Comparison of ENCODE assay signal across 9 cellular contexts in genomic region chrX:3939967-3940610, GRCh38.
DNase-seq lines count a peak whose midpoint lies in the region; ATAC-seq, FAIRE-seq and TF ChIP-seq lines count a peak whose summit lies in the region.
"Had no signal": no experiment of that assay in that cellular context is flagged by ENCODE, and none has a peak within 500 bp of the region (broad histone marks: within the 10 kb centered on the region; RNA-seq: fewer than 3 reads in every experiment).

No MANE protein-coding gene starts in this region.

- H3K4me1 ChIP-seq in H1 (replicated peaks in 1 of 4; ENCODE audit: control insufficient read depth in 3 of 4, insufficient read depth in 4 of 4, low read length in 3 of 4) (no peaks in the 10 kb centered on the region), smooth muscle cell (ENCODE audit: low read depth) (no peaks in the 10 kb centered on the region), Peyer's patch (no peaks in the 10 kb centered on the region)
- H3K4me1 ChIP-seq: lower lobe of right lung had no signal

- no peak overlapping the region for H3K56ac ChIP-seq in H1 (replicated peaks; ENCODE audit: insufficient read length, low read depth, low read length)

- TF ChIP-seq CTCF in H1 (IDR thresholded peaks at IDR 0.05; ENCODE audit: control extremely low read depth in 1 of 3, insufficient read depth in 1 of 3, low read depth in 1 of 3, low read length in 3 of 3) (peak in 1 of 3 experiments; percentile 20; a peak in 1 of 4 replicates), smooth muscle cell (IDR thresholded peaks at IDR 0.05; ENCODE audit: borderline replicate concordance, insufficient read depth, poor library complexity, severe bottlenecking) (peak; percentile 67), Peyer's patch (IDR thresholded peaks at IDR 0.05) (no peak)

- no peak overlapping the region for H3K4ac ChIP-seq in H1 (replicated peaks; ENCODE audit: insufficient read length, low read depth, low read length)

- no peak overlapping the region for H3K9ac ChIP-seq in H1 (replicated peaks in 1 of 4; ENCODE audit: extremely low read depth in 1 of 4, low read depth in 3 of 4, low read length in 3 of 4)
- no peak overlapping the region for H3K9ac ChIP-seq in smooth muscle cell (ENCODE audit: low read depth)

- no peak for TF ChIP-seq EP300 in H1 (IDR thresholded peaks at IDR 0.05; ENCODE audit: borderline replicate concordance in 1 of 2, low read depth in 2 of 2, low read length in 2 of 2)

- WGBS in H1 (ENCODE audit: extremely low coverage in 1 of 2, insufficient coverage in 1 of 2, insufficient read length in 1 of 2, insufficient replicate concordance in 2 of 2, low coverage in 1 of 2, low lambda C conversion rate in 2 of 2, missing lambda C conversion rate in 1 of 2), 2 experiments = 25% methylated on average over 4 of the region's 4 CpGs; no CpG with 5 or more reads in 1 of the 2 experiments
- WGBS in smooth muscle cell (ENCODE audit: low lambda C conversion rate) = 26% methylated on average over 4 of the region's 4 CpGs

- no peak overlapping the region for H4K5ac ChIP-seq in H1 (ENCODE audit: insufficient read length, low read depth, low read length)

- H2AFZ ChIP-seq in H1 (ENCODE audit: low read length) = no peak overlapping the region
- H2AFZ ChIP-seq in smooth muscle cell (ENCODE audit: low read depth) = no peak overlapping the region

- H3K23ac ChIP-seq in H1 (ENCODE audit: insufficient read length) = no peak overlapping the region

- no peak overlapping the region for H2BK5ac ChIP-seq in H1 (ENCODE audit: low read depth, low read length)

- no peak overlapping the region for H2BK15ac ChIP-seq in H1 (ENCODE audit: low read length)

- no peaks in the 10 kb centered on the region for H3K36me3 ChIP-seq in H1 (ENCODE audit: control insufficient read depth in 2 of 4, insufficient read depth in 4 of 4, low read length in 3 of 4)
- no peaks in the 10 kb centered on the region for H3K36me3 ChIP-seq in smooth muscle cell (ENCODE audit: low read depth)
- no peaks in the 10 kb centered on the region for H3K36me3 ChIP-seq in Peyer's patch
- H3K36me3 ChIP-seq: lower lobe of right lung had no signal

- H2BK120ac ChIP-seq in H1 (replicated peaks; ENCODE audit: low read depth, low read length) = no peak overlapping the region

- H2BK20ac ChIP-seq in H1 (ENCODE audit: low read length) = no peak overlapping the region

- no peak overlapping the region for H4K91ac ChIP-seq in H1 (replicated peaks; ENCODE audit: insufficient read length, low read length)

- no peaks in the 10 kb centered on the region for H3K79me2 ChIP-seq in H1 (ENCODE audit: control insufficient read depth in 1 of 2, insufficient read depth in 2 of 2, low read length in 2 of 2)
- H3K79me2 ChIP-seq in smooth muscle cell (ENCODE audit: low read depth) = no peaks in the 10 kb centered on the region

- no peak overlapping the region for H3K4me2 ChIP-seq in H1 (ENCODE audit: insufficient read depth in 1 of 2, low read depth in 2 of 2, low read length in 2 of 2)
- no peak overlapping the region for H3K4me2 ChIP-seq in smooth muscle cell

- TF ChIP-seq POLR2A in H1 (IDR thresholded peaks at IDR 0.05; ENCODE audit: control extremely low read depth in 1 of 2, low read depth in 2 of 2, low read length in 2 of 2) (no peak), Peyer's patch (IDR thresholded peaks at IDR 0.05) (no peak)

- H3F3A ChIP-seq in smooth muscle cell (ENCODE audit: low read depth) = no peaks in the 10 kb centered on the region

- H3K27me3 ChIP-seq in H1 (replicated peaks in 1 of 4; ENCODE audit: control insufficient read depth in 3 of 4, extremely low read depth in 1 of 4, insufficient read depth in 3 of 4, low read length in 3 of 4) (no peaks in the 10 kb centered on the region), smooth muscle cell (ENCODE audit: low read depth) (no peaks in the 10 kb centered on the region), Peyer's patch (no peaks in the 10 kb centered on the region)

- H3K14ac ChIP-seq in H1 (ENCODE audit: insufficient read length) = no peak overlapping the region

- H3K4me3 ChIP-seq in H1 (ENCODE audit: extremely low read depth in 1 of 4, insufficient read depth in 2 of 4, low read depth in 3 of 4, low read length in 4 of 4) (no peak overlapping the region), smooth muscle cell (no peak overlapping the region), Peyer's patch (no peak overlapping the region)
- H3K4me3 ChIP-seq: lower lobe of right lung had no signal

- POLR2A ChIA-PET in H1 (lab: Charles Lee; ENCODE audit: partially characterized antibody) = no interaction called here

- H3K79me1 ChIP-seq in H1 (ENCODE audit: low read depth, low read length) = no peaks in the 10 kb centered on the region

- H4K8ac ChIP-seq in H1 (ENCODE audit: extremely low read depth, insufficient read depth, low read length) = no peak overlapping the region

- FAIRE-seq in H1 (lab: Jason Lieb, UNC) = no peak

- peaks cover 4% of the 10 kb centered on the region; the same call in 1 of the 2 replicates for H3K23me2 ChIP-seq in H1 (ENCODE audit: low read depth, low read length)

- H3K9me3 ChIP-seq in H1 (ENCODE audit: insufficient read depth in 2 of 2, low read depth in 1 of 2, low read length in 1 of 2) (no peaks in the 10 kb centered on the region), smooth muscle cell (replicated peaks; ENCODE audit: low read depth) (no peaks in the 10 kb centered on the region), Peyer's patch (no peaks in the 10 kb centered on the region)
- H3K9me3 ChIP-seq: lower lobe of right lung had no signal

- no peak overlapping the region for H2AK5ac ChIP-seq in H1 (ENCODE audit: low read depth, low read length)

- no peak overlapping the region for H2BK12ac ChIP-seq in H1 (ENCODE audit: low read depth, low read length)

- DNase-seq in SIG-M5 treated with dmso at 0.1 percent for 504 hours (lab: John Stamatoyannopoulos, UW; ENCODE audit: unreplicated experiment) (peak; percentile 29), SIG-M5 (lab: John Stamatoyannopoulos, UW) (no peak), NCI-H2171 (lab: John Stamatoyannopoulos, UW) (peak; percentile 0), H1 (ENCODE audit: low read depth in 1 of 2, low spot score in 2 of 2) (no peak), smooth muscle cell (lab: John Stamatoyannopoulos, UW; ENCODE audit: unreplicated experiment) (no peak), Peyer's patch (no peak), DMS153 (lab: John Stamatoyannopoulos, UW) (no peak)
- DNase-seq: lower lobe of right lung had no signal

- ATAC-seq in HG02840 (IDR thresholded peaks at IDR 0.05; ENCODE audit: low FRiP score, unreplicated experiment) = no peak

- TF ChIP-seq RAD21 in H1 (IDR thresholded peaks at IDR 0.05 in 1 of 2, conservative IDR thresholded peaks at IDR 0.05 in 1 of 2; ENCODE audit: low read depth in 2 of 2, low read length in 2 of 2) = peak; percentile 51 to 57

- no peak overlapping the region for H3K27ac ChIP-seq in H1 (ENCODE audit: low read depth, low read length)
- H3K27ac ChIP-seq in smooth muscle cell (ENCODE audit: low read depth) = no peak overlapping the region
- no peak overlapping the region for H3K27ac ChIP-seq in Peyer's patch
- H3K27ac ChIP-seq: lower lobe of right lung had no signal

- no peaks in the 10 kb centered on the region for H4K20me1 ChIP-seq in H1 (replicated peaks in 1 of 2; ENCODE audit: control insufficient read depth in 1 of 2, insufficient read depth in 2 of 2, low read length in 2 of 2)
- H4K20me1 ChIP-seq in smooth muscle cell (ENCODE audit: low read depth) = no peaks in the 10 kb centered on the region

- CTCF ChIA-PET in H1 (lab: Charles Lee; ENCODE audit: partially characterized antibody) = interaction anchor here (0.7 to 2.6 kb wide), 4 partner anchors 12 to 1881 kb away, joined by 3 to 6 read pairs (median 3); no protein-coding TSS in a partner anchor

- H3K18ac ChIP-seq in H1 (ENCODE audit: extremely low read depth, low read length) = no peak overlapping the region

TF ChIP-seq in H1, 55 proteins besides CTCF, POLR2A, EP300 and RAD21:
- TF ChIP-seq NANOG (IDR thresholded peaks at IDR 0.05; ENCODE audit: insufficient read depth, low read depth, low read length, poor library complexity, severe bottlenecking) (no peak), CEBPB (IDR thresholded peaks at IDR 0.05; ENCODE audit: low read depth, low read length) (peak; percentile 45)

Comparison
In these comparisons a context has a peak if more than half of its experiments do, and no peak if none do; other contexts are left out.
1. DNase-seq: peak in SIG-M5 treated with dmso at 0.1 percent for 504 hours (single experiment) and NCI-H2171 (single experiment); none in SIG-M5 (single experiment), H1 (0 of 2), smooth muscle cell (single experiment), Peyer's patch (0 of 3) and DMS153 (single experiment).